ENCODE assay signal across 1 cellular context in genomic region chr3:156749244-156749643, GRCh38.
A peak's percentile ranks its signal among the peaks of the same experiment; 100 is the strongest.
TF ChIP-seq lines count a peak whose summit lies in the region.

No MANE protein-coding gene starts in this region.

TF ChIP-seq in HepG2, 621 proteins besides CTCF, POLR2A, EP300 and RAD21 (continued from another document and continues in another):
- TF ChIP-seq, protein P1, sequence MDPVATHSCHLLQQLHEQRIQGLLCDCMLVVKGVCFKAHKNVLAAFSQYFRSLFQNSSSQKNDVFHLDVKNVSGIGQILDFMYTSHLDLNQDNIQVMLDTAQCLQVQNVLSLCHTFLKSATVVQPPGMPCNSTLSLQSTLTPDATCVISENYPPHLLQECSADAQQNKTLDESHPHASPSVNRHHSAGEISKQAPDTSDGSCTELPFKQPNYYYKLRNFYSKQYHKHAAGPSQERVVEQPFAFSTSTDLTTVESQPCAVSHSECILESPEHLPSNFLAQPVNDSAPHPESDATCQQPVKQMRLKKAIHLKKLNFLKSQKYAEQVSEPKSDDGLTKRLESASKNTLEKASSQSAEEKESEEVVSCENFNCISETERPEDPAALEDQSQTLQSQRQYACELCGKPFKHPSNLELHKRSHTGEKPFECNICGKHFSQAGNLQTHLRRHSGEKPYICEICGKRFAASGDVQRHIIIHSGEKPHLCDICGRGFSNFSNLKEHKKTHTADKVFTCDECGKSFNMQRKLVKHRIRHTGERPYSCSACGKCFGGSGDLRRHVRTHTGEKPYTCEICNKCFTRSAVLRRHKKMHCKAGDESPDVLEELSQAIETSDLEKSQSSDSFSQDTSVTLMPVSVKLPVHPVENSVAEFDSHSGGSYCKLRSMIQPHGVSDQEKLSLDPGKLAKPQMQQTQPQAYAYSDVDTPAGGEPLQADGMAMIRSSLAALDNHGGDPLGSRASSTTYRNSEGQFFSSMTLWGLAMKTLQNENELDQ (CRISPR knock-in tag; IDR thresholded peaks at IDR 0.05; ENCODE audit: borderline replicate concordance), result no peak
- TF ChIP-seq ZMYM4 (CRISPR knock-in tag; IDR thresholded peaks at IDR 0.05) (peak; percentile 95), NONO (IDR thresholded peaks at IDR 0.05) (no peak), NONO (CRISPR knock-in tag; conservative IDR thresholded peaks at IDR 0.05) (0 out of 2 replicates have a peak, but pooled peaks have one; percentile 15), NFYB (CRISPR knock-in tag; IDR thresholded peaks at IDR 0.05) (no peak), CREB1 (IDR thresholded peaks at IDR 0.05) (no peak), CREB1 (CRISPR knock-in tag; IDR thresholded peaks at IDR 0.05) (no peak), GATAD2A (CRISPR knock-in tag; IDR thresholded peaks at IDR 0.05) (0 out of 2 replicates have a peak, but pooled peaks have one; percentile 23), JDP2 (CRISPR knock-in tag; IDR thresholded peaks at IDR 0.05; ENCODE audit: borderline replicate concordance) (no peak), ZNF703 (CRISPR knock-in tag; IDR thresholded peaks at IDR 0.05; ENCODE audit: borderline replicate concordance) (no peak), CEBPB (IDR thresholded peaks at IDR 0.05; ENCODE audit: borderline replicate concordance, low read depth, low read length) (no peak), SIX1 (CRISPR knock-in tag; IDR thresholded peaks at IDR 0.05; ENCODE audit: borderline replicate concordance) (peak; percentile 91), TEAD2 (CRISPR knock-in tag; IDR thresholded peaks at IDR 0.05) (no peak), MXD4 (CRISPR knock-in tag; IDR thresholded peaks at IDR 0.05) (no peak), MYC (CRISPR knock-in tag; IDR thresholded peaks at IDR 0.05; ENCODE audit: borderline replicate concordance) (peak; percentile 54; the same call in 1 of the 2 replicates), KDM4B (CRISPR knock-in tag; IDR thresholded peaks at IDR 0.05) (no peak), ZFY (CRISPR knock-in tag; IDR thresholded peaks at IDR 0.05) (0 out of 2 replicates have a peak, but pooled peaks have one; percentile 13), SMC3 (IDR thresholded peaks at IDR 0.05; ENCODE audit: low read length) (no peak), SAFB2 (CRISPR knock-in tag; IDR thresholded peaks at IDR 0.05; ENCODE audit: borderline replicate concordance, low read depth) (no peak), PRMT3 (CRISPR knock-in tag; IDR thresholded peaks at IDR 0.05; ENCODE audit: borderline replicate concordance, low read depth) (no peak), ZBTB7B (CRISPR knock-in tag; IDR thresholded peaks at IDR 0.05) (no peak), TOE1 (CRISPR knock-in tag; IDR thresholded peaks at IDR 0.05) (no peak), HNRNPK (IDR thresholded peaks at IDR 0.05; ENCODE audit: low read depth, low read length, poor library complexity, severe bottlenecking) (no peak), ZNF619 (CRISPR knock-in tag; IDR thresholded peaks at IDR 0.05) (no peak), TFDP2 (CRISPR knock-in tag; IDR thresholded peaks at IDR 0.05) (no peak), SAP130 (CRISPR knock-in tag; IDR thresholded peaks at IDR 0.05; ENCODE audit: low read depth) (peak; percentile 63), ARNT2 (CRISPR knock-in tag; IDR thresholded peaks at IDR 0.05; ENCODE audit: low read depth) (no peak), ZNF329 (CRISPR knock-in tag; IDR thresholded peaks at IDR 0.05; ENCODE audit: low read depth) (no peak), ZNF510 (CRISPR knock-in tag; IDR thresholded peaks at IDR 0.05; ENCODE audit: low read depth) (no peak), RBAK (CRISPR knock-in tag; IDR thresholded peaks at IDR 0.05) (no peak), CREM (IDR thresholded peaks at IDR 0.05) (0 out of 2 replicates have a peak, but pooled peaks have one; percentile 14), CREM (CRISPR knock-in tag; IDR thresholded peaks at IDR 0.05) (no peak), NCOA5 (CRISPR knock-in tag; IDR thresholded peaks at IDR 0.05) (no peak), RFX5 (IDR thresholded peaks at IDR 0.05; ENCODE audit: low read depth, low read length) (peak; percentile 68), ZGPAT (CRISPR knock-in tag; IDR thresholded peaks at IDR 0.05) (peak; percentile 51; the same call in 1 of the 2 replicates), ZSCAN12 (CRISPR knock-in tag; IDR thresholded peaks at IDR 0.05) (no peak), RARA (CRISPR knock-in tag; IDR thresholded peaks at IDR 0.05) (0 out of 2 replicates have a peak, but pooled peaks have one; percentile 10), ZC3H13 (CRISPR knock-in tag; IDR thresholded peaks at IDR 0.05) (no peak), TAF15 (IDR thresholded peaks at IDR 0.05; ENCODE audit: low read depth, low read length, poor library complexity, severe bottlenecking) (no peak), DRAP1 (CRISPR knock-in tag; IDR thresholded peaks at IDR 0.05) (no peak), SKI (IDR thresholded peaks at IDR 0.05; ENCODE audit: partially characterized antibody) (no peak), RFXANK (CRISPR knock-in tag; IDR thresholded peaks at IDR 0.05) (no peak), ZBTB21 (CRISPR knock-in tag; IDR thresholded peaks at IDR 0.05) (no peak), SKIL (CRISPR knock-in tag; IDR thresholded peaks at IDR 0.05; ENCODE audit: borderline replicate concordance) (no peak)
- TF ChIP-seq, protein P2, sequence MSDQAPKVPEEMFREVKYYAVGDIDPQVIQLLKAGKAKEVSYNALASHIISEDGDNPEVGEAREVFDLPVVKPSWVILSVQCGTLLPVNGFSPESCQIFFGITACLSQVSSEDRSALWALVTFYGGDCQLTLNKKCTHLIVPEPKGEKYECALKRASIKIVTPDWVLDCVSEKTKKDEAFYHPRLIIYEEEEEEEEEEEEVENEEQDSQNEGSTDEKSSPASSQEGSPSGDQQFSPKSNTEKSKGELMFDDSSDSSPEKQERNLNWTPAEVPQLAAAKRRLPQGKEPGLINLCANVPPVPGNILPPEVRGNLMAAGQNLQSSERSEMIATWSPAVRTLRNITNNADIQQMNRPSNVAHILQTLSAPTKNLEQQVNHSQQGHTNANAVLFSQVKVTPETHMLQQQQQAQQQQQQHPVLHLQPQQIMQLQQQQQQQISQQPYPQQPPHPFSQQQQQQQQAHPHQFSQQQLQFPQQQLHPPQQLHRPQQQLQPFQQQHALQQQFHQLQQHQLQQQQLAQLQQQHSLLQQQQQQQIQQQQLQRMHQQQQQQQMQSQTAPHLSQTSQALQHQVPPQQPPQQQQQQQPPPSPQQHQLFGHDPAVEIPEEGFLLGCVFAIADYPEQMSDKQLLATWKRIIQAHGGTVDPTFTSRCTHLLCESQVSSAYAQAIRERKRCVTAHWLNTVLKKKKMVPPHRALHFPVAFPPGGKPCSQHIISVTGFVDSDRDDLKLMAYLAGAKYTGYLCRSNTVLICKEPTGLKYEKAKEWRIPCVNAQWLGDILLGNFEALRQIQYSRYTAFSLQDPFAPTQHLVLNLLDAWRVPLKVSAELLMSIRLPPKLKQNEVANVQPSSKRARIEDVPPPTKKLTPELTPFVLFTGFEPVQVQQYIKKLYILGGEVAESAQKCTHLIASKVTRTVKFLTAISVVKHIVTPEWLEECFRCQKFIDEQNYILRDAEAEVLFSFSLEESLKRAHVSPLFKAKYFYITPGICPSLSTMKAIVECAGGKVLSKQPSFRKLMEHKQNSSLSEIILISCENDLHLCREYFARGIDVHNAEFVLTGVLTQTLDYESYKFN (CRISPR knock-in tag; conservative IDR thresholded peaks at IDR 0.05), result peak; percentile 33; the same call in 1 of the 2 replicates
- TF ChIP-seq, protein P3, sequence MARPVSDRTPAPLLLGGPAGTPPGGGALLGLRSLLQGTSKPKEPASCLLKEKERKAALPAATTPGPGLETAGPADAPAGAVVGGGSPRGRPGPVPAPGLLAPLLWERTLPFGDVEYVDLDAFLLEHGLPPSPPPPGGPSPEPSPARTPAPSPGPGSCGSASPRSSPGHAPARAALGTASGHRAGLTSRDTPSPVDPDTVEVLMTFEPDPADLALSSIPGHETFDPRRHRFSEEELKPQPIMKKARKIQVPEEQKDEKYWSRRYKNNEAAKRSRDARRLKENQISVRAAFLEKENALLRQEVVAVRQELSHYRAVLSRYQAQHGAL (CRISPR knock-in tag; IDR thresholded peaks at IDR 0.05; ENCODE audit: not compliant biosample characterization), result no peak
- TF ChIP-seq, protein P4, sequence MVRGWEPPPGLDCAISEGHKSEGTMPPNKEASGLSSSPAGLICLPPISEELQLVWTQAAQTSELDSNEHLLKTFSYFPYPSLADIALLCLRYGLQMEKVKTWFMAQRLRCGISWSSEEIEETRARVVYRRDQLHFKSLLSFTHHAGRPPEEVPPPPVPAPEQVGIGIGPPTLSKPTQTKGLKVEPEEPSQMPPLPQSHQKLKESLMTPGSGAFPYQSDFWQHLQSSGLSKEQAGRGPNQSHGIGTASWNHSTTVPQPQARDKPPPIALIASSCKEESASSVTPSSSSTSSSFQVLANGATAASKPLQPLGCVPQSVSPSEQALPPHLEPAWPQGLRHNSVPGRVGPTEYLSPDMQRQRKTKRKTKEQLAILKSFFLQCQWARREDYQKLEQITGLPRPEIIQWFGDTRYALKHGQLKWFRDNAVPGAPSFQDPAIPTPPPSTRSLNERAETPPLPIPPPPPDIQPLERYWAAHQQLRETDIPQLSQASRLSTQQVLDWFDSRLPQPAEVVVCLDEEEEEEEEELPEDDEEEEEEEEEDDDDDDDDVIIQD (CRISPR knock-in tag; IDR thresholded peaks at IDR 0.05; ENCODE audit: low read depth), result 0 out of 2 replicates have a peak, but pooled peaks have one; percentile 9
- TF ChIP-seq, protein P5, sequence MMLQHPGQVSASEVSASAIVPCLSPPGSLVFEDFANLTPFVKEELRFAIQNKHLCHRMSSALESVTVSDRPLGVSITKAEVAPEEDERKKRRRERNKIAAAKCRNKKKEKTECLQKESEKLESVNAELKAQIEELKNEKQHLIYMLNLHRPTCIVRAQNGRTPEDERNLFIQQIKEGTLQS (CRISPR knock-in tag; IDR thresholded peaks at IDR 0.05), result no peak
- TF ChIP-seq, protein P6, sequence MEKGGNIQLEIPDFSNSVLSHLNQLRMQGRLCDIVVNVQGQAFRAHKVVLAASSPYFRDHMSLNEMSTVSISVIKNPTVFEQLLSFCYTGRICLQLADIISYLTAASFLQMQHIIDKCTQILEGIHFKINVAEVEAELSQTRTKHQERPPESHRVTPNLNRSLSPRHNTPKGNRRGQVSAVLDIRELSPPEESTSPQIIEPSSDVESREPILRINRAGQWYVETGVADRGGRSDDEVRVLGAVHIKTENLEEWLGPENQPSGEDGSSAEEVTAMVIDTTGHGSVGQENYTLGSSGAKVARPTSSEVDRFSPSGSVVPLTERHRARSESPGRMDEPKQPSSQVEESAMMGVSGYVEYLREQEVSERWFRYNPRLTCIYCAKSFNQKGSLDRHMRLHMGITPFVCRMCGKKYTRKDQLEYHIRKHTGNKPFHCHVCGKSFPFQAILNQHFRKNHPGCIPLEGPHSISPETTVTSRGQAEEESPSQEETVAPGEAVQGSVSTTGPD (CRISPR knock-in tag; IDR thresholded peaks at IDR 0.05), result no peak
- TF ChIP-seq, protein P7, sequence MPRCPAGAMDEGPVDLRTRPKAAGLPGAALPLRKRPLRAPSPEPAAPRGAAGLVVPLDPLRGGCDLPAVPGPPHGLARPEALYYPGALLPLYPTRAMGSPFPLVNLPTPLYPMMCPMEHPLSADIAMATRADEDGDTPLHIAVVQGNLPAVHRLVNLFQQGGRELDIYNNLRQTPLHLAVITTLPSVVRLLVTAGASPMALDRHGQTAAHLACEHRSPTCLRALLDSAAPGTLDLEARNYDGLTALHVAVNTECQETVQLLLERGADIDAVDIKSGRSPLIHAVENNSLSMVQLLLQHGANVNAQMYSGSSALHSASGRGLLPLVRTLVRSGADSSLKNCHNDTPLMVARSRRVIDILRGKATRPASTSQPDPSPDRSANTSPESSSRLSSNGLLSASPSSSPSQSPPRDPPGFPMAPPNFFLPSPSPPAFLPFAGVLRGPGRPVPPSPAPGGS (CRISPR knock-in tag; IDR thresholded peaks at IDR 0.05), result no peak
- TF ChIP-seq, protein P8, sequence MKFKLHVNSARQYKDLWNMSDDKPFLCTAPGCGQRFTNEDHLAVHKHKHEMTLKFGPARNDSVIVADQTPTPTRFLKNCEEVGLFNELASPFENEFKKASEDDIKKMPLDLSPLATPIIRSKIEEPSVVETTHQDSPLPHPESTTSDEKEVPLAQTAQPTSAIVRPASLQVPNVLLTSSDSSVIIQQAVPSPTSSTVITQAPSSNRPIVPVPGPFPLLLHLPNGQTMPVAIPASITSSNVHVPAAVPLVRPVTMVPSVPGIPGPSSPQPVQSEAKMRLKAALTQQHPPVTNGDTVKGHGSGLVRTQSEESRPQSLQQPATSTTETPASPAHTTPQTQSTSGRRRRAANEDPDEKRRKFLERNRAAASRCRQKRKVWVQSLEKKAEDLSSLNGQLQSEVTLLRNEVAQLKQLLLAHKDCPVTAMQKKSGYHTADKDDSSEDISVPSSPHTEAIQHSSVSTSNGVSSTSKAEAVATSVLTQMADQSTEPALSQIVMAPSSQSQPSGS (CRISPR knock-in tag; IDR thresholded peaks at IDR 0.05), result no peak
